23 cellular contexts compared by ENCODE assay signal in the genomic region with DNA sequence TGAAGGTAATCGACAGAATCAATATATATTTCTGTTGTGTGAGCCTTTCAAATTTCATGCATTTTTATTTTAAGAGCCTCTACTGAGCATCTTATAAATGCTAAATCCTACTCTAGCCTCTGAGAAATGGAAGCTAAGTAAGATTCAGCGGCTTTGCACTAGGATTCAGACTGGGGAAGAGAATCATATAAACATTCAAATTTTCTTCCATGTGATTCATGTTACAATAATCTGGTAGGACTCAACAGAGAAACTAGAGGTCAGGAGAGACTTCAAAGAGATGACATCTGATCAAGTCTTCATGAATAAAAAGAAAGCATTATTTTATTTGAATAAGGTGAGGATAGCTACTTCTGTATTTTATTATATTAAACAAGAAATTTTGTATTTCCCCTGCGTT.
"Had no signal": no experiment of that assay in that cellular context is flagged by ENCODE, and none has a peak within 500 bp of the region (broad histone marks: within the 10 kb centered on the region; RNA-seq: fewer than 3 reads in every experiment).

No MANE protein-coding gene starts in this region.

- H3K9me3 ChIP-seq: colonic mucosa, esophagus muscularis mucosa, neutrophil had no signal

- H3K27ac ChIP-seq: colonic mucosa, esophagus muscularis mucosa, foreskin keratinocyte, neutrophil, suprapubic skin, WERI-Rb-1 had no signal

- H3K27me3 Mint-ChIP-seq: activated CD4-positive, alpha-beta memory T cell treated with anti-CD3 and anti-CD28 coated beads for 36 hours; activated CD4-positive, alpha-beta T cell treated with anti-CD3 and anti-CD28 coated beads for 36 hours; activated CD8-positive, alpha-beta memory T cell treated with anti-CD3 and anti-CD28 coated beads, Interleukin-2, amount 10 ng/mL, durations not matched to agents 7 days and 5 days; activated naive CD4-positive, alpha-beta T cell treated with anti-CD3 and anti-CD28 coated beads, Interleukin-2, amount 10 ng/mL, durations not matched to agents 7 days and 5 days; progenitor cell of endocrine pancreas; stimulated activated naive CD8-positive, alpha-beta T cell treated with anti-CD3 and anti-CD28 coated beads, Interleukin-15, Interleukin-2, amounts not matched to agents 100 ng/mL and 50 ng/mL, for 24 hours had no signal

- H3K27ac Mint-ChIP-seq: activated CD4-positive, alpha-beta memory T cell treated with anti-CD3 and anti-CD28 coated beads for 36 hours; activated CD4-positive, alpha-beta T cell treated with anti-CD3 and anti-CD28 coated beads for 36 hours; activated CD8-positive, alpha-beta memory T cell treated with anti-CD3 and anti-CD28 coated beads, Interleukin-2, amount 10 ng/mL, durations not matched to agents 7 days and 5 days; activated naive CD4-positive, alpha-beta T cell treated with anti-CD3 and anti-CD28 coated beads, Interleukin-2, amount 10 ng/mL, durations not matched to agents 7 days and 5 days; activated T-helper 2 cell treated with anti-CD3 and anti-CD28 coated beads, Interferon-gamma antibody, Interleukin-2, Interleukin-4, amounts not matched to agents 10 μg/mL and 5 μg/mL and 100 μg/mL, durations not matched to agents 14 hours and 24 hours and 36 hours; natural killer cell; progenitor cell of endocrine pancreas; stimulated activated naive CD8-positive, alpha-beta T cell treated with anti-CD3 and anti-CD28 coated beads, Interleukin-15, Interleukin-2, amounts not matched to agents 100 ng/mL and 50 ng/mL, for 24 hours had no signal

- H3K4me3 Mint-ChIP-seq: activated CD4-positive, alpha-beta memory T cell treated with anti-CD3 and anti-CD28 coated beads for 36 hours; activated CD4-positive, alpha-beta T cell treated with anti-CD3 and anti-CD28 coated beads for 36 hours; activated CD8-positive, alpha-beta memory T cell treated with anti-CD3 and anti-CD28 coated beads, Interleukin-2, amount 10 ng/mL, durations not matched to agents 7 days and 5 days; activated naive CD4-positive, alpha-beta T cell treated with anti-CD3 and anti-CD28 coated beads, Interleukin-2, amount 10 ng/mL, durations not matched to agents 7 days and 5 days; natural killer cell; stimulated activated naive CD8-positive, alpha-beta T cell treated with anti-CD3 and anti-CD28 coated beads, Interleukin-15, Interleukin-2, amounts not matched to agents 100 ng/mL and 50 ng/mL, for 24 hours had no signal

- H3K36me3 ChIP-seq: colonic mucosa, esophagus muscularis mucosa, neutrophil, suprapubic skin, WERI-Rb-1 had no signal

- H3K4me3 ChIP-seq: colonic mucosa, esophagus muscularis mucosa, smooth muscle cell, suprapubic skin had no signal

- H3K36me3 Mint-ChIP-seq: activated CD4-positive, alpha-beta memory T cell treated with anti-CD3 and anti-CD28 coated beads for 36 hours; activated CD8-positive, alpha-beta memory T cell treated with anti-CD3 and anti-CD28 coated beads, Interleukin-2, amount 10 ng/mL, durations not matched to agents 7 days and 5 days; activated naive CD4-positive, alpha-beta T cell treated with anti-CD3 and anti-CD28 coated beads, Interleukin-2, amount 10 ng/mL, durations not matched to agents 7 days and 5 days had no signal

- H3K4me2 ChIP-seq: smooth muscle cell had no signal

- H3K27me3 ChIP-seq: colonic mucosa, esophagus muscularis mucosa, foreskin keratinocyte, neutrophil, suprapubic skin had no signal

- H3K4me1 ChIP-seq: colonic mucosa, esophagus muscularis mucosa, suprapubic skin had no signal

- H3K4me1 Mint-ChIP-seq: activated CD4-positive, alpha-beta T cell treated with anti-CD3 and anti-CD28 coated beads for 36 hours; activated CD8-positive, alpha-beta memory T cell treated with anti-CD3 and anti-CD28 coated beads, Interleukin-2, amount 10 ng/mL, durations not matched to agents 7 days and 5 days; activated naive CD4-positive, alpha-beta T cell treated with anti-CD3 and anti-CD28 coated beads, Interleukin-2, amount 10 ng/mL, durations not matched to agents 7 days and 5 days; natural killer cell had no signal

- ATAC-seq: activated CD4-positive, alpha-beta T cell treated with anti-CD3 and anti-CD28 coated beads for 36 hours; activated CD8-positive, alpha-beta memory T cell treated with anti-CD3 and anti-CD28 coated beads, Interleukin-2, amount 10 ng/mL, durations not matched to agents 7 days and 5 days; foreskin keratinocyte; natural killer cell; right cardiac atrium had no signal

- DNase-seq: activated CD4-positive, alpha-beta memory T cell treated with anti-CD3 and anti-CD28 coated beads for 36 hours; activated CD4-positive, alpha-beta T cell treated with anti-CD3 and anti-CD28 coated beads for 36 hours; activated CD8-positive, alpha-beta memory T cell treated with anti-CD3 and anti-CD28 coated beads, Interleukin-2, amount 10 ng/mL, durations not matched to agents 7 days and 5 days; activated naive CD4-positive, alpha-beta T cell treated with anti-CD3 and anti-CD28 coated beads, Interleukin-2, amount 10 ng/mL, durations not matched to agents 7 days and 5 days; activated T-cell treated with anti-CD3 and anti-CD28 coated beads, Interleukin-2, amount 50 U/mL, for 1 hour; caudate nucleus; colonic mucosa; glutamatergic neuron; mesendoderm; natural killer cell; right cardiac atrium; T-helper 1 cell; T1000; trophoblast cell; WERI-Rb-1 had no signal
